In genomic region chr2:38315707-38316333, GRCh38 we compare ENCODE assay signal across 8 cellular contexts.
A peak's percentile ranks its signal among the peaks of the same experiment; 100 is the strongest.
DNase-seq lines count a peak whose midpoint lies in the region; ATAC-seq, FAIRE-seq and TF ChIP-seq lines count a peak whose summit lies in the region.

No MANE protein-coding gene starts in this region.

- TF ChIP-seq CTCF in breast epithelium (IDR thresholded peaks at IDR 0.05), result peak; percentile 19 to 63 (median 53)
- TF ChIP-seq CTCF in kidney epithelial cell (IDR thresholded peaks at IDR 0.05; ENCODE audit: insufficient read depth, low read length, poor library complexity, severe bottlenecking), result peak; percentile 69

- no peaks in the 10 kb centered on the region for H3K9me3 ChIP-seq in CD4-positive, CD25-positive, alpha-beta regulatory T cell (ENCODE audit: control insufficient read depth in 2 of 2, low read length in 2 of 2)
- H3K9me3 ChIP-seq in breast epithelium, result no peaks in the 10 kb centered on the region

- H3K4me1 ChIP-seq in CD4-positive, CD25-positive, alpha-beta regulatory T cell (ENCODE audit: control insufficient read depth, insufficient read depth, low read length, poor library complexity, severe bottlenecking), result no peaks in the 10 kb centered on the region
- no peaks in the 10 kb centered on the region for H3K4me1 ChIP-seq in breast epithelium

- intact Hi-C loops in breast epithelium (cut with DNase I; ENCODE audit: low total_unique reads), result no loop called here

- peak; percentile 46 for FAIRE-seq in GM18507 (lab: Jason Lieb, UNC)

- ATAC-seq in CD4-positive, CD25-positive, alpha-beta regulatory T cell (ENCODE audit: low read depth in 2 of 2), result peak in 1 of 2 donors; percentile 52

- H3K4me1 Mint-ChIP-seq in CD4-positive, CD25-positive, alpha-beta regulatory T cell, result peaks cover 0 to 6% (median 1%) of the 10 kb centered on the region in 4 donors

- TF ChIP-seq POLR2A in breast epithelium (IDR thresholded peaks at IDR 0.05), result no peak

- H3K4me3 Mint-ChIP-seq in CD4-positive, CD25-positive, alpha-beta regulatory T cell, result no peak overlapping the region

- no peak overlapping the region for H3K27ac ChIP-seq in CD4-positive, CD25-positive, alpha-beta regulatory T cell (ENCODE audit: insufficient read depth, low read length, poor library complexity, severe bottlenecking)
- H3K27ac ChIP-seq in breast epithelium, result no peak overlapping the region

- no peaks in the 10 kb centered on the region for H3K9me3 Mint-ChIP-seq in CD4-positive, CD25-positive, alpha-beta regulatory T cell

- peak; percentile 3 to 70 (median 44) for DNase-seq in CD4-positive, CD25-positive, alpha-beta regulatory T cell
- DNase-seq in GM18507 (ENCODE audit: extremely low spot score, insufficient read length, low read depth), result peak; percentile 18
- peak; percentile 3 for DNase-seq in NCI-H524 treated with DMSO at 0.1 percent for 48 hours (lab: John Stamatoyannopoulos, UW)
- DNase-seq in breast epithelium (ENCODE audit: low spot score in 2 of 2), result no peak
- DNase-seq in kidney epithelial cell (ENCODE audit: low read depth), result no peak
- peak; percentile 44 for DNase-seq in stromal cell of bone marrow (ENCODE audit: low read depth)
- no peak for DNase-seq in GM19240 (ENCODE audit: insufficient read length, low spot score)
- no peak for DNase-seq in cerebellar nuclear complex (lab: John Stamatoyannopoulos, UW)

- H3K36me3 ChIP-seq in CD4-positive, CD25-positive, alpha-beta regulatory T cell (ENCODE audit: control insufficient read depth, insufficient read depth, low read length), result peaks cover 39% of the 10 kb centered on the region
- H3K36me3 ChIP-seq in breast epithelium (peaks cover 7% of the 10 kb centered on the region), kidney epithelial cell (ENCODE audit: control insufficient read depth, insufficient read depth, low read length) (peaks cover 2% of the 10 kb centered on the region)

- H3K27me3 Mint-ChIP-seq in CD4-positive, CD25-positive, alpha-beta regulatory T cell, result no peaks in the 10 kb centered on the region

- no peak overlapping the region for H3K4me3 ChIP-seq in CD4-positive, CD25-positive, alpha-beta regulatory T cell (ENCODE audit: low read depth, low read length)
- H3K4me3 ChIP-seq in breast epithelium (no peak overlapping the region), kidney epithelial cell (ENCODE audit: low read depth, low read length) (no peak overlapping the region)

- H3K27me3 ChIP-seq in CD4-positive, CD25-positive, alpha-beta regulatory T cell (ENCODE audit: control insufficient read depth, insufficient read depth, low read length), result no peaks in the 10 kb centered on the region
- H3K27me3 ChIP-seq in breast epithelium (no peaks in the 10 kb centered on the region), kidney epithelial cell (ENCODE audit: control insufficient read depth, insufficient read depth, low read length) (no peaks in the 10 kb centered on the region)

- peaks cover 33% of the 10 kb centered on the region for H3K36me3 Mint-ChIP-seq in CD4-positive, CD25-positive, alpha-beta regulatory T cell

- no peak overlapping the region for H3K27ac Mint-ChIP-seq in CD4-positive, CD25-positive, alpha-beta regulatory T cell

Comparison
In these comparisons a context has a peak if more than half of its experiments do, and no peak if none do; other contexts are left out.
1. DNase-seq: peak in CD4-positive, CD25-positive, alpha-beta regulatory T cell (3 of 3), GM18507 (single experiment), NCI-H524 treated with DMSO at 0.1 percent for 48 hours (single experiment) and stromal cell of bone marrow (single experiment); none in breast epithelium (0 of 2), kidney epithelial cell (single experiment), GM19240 (single experiment) and cerebellar nuclear complex (0 of 2).